Comparison of ENCODE assay signal across 24 cellular contexts in the genomic region with DNA sequence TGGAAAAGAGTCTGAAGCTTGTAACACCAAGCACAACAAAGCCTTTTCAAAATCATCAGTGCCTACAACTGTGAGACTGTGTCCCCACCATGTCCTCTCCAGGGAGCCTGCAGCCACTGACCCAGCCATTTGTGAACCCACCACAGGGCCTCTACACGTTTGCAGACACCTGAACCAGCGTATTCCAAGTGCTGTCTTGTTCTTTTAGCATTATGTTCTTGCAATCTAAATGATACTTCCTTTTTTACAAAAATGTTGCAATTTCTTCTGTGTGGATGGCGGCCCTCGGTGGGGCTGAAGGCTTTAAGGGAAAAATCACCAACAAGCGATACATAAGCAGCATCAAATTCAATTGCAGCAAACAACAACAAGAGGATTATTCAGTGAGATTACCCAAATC.
"Had no signal": no experiment of that assay in that cellular context is flagged by ENCODE, and none has a peak within 500 bp of the region (broad histone marks: within the 10 kb centered on the region; RNA-seq: fewer than 3 reads in every experiment).

No MANE protein-coding gene starts in this region.

- DNase-seq: IMR-90, Karpas-422, KG1, MM.1S, NCI-H1092 treated with DMSO at 0.1 percent for 48 hours, NCI-H1436, NCI-H187, NCI-H2029, NCI-H2081 treated with DMSO at 0.1 percent for 48 hours, NCI-H2171, NCI-H226, NCI-H446, NCI-H510A, NCI-H524 treated with DMSO at 0.1 percent for 48 hours, NCI-H69, NCI-H774, OCI-M1, PC-9, Peyer's patch, SHP77 treated with DMSO at 0.1 percent for 48 hours, SJCRH30 had no signal

- H3K27me3 ChIP-seq: Peyer's patch, SJCRH30 had no signal

- ATAC-seq: HepG2, Right ventricle myocardium inferior, SK-N-SH treated with all-trans-retinoic acid at 6 μM for 48 hours had no signal

- H3K9me3 ChIP-seq: Peyer's patch, SJCRH30 had no signal

- H3K4me1 ChIP-seq: Peyer's patch, SJCRH30 had no signal

- H3K36me3 ChIP-seq: Peyer's patch, SJCRH30 had no signal

- H3K27ac ChIP-seq: PC-9, Peyer's patch, SJCRH30 had no signal

- H3K4me3 ChIP-seq: PC-9, Peyer's patch, SJCRH30 had no signal
